ENCODE assay signal across 8 cellular contexts in genomic region chr2:69741281-69742169, GRCh38. TPM values are rescaled to one million over a fixed set of nuclear protein-coding genes. Genes with fewer than 3 reads are reported as not detected.
DNase-seq lines count a peak whose midpoint lies in the region; ATAC-seq and TF ChIP-seq lines count a peak whose summit lies in the region.

Gene ANXA4, plus strand, starts transcription at chr2:69742134. Its CDS starts 39,432 bp downstream, at chr2:69781566.

- H3K36me3 Mint-ChIP-seq in T-cell: no peaks in the 10 kb centered on the region

- peak within 1 kb of the TSS; percentile 78 to 95 (median 83) for H3K27ac ChIP-seq in adrenal gland

- DNase-seq in ELR (ENCODE audit: low read depth) (peak; percentile 90), T-cell (peak; percentile 7 to 58 (median 34)), adrenal gland (peak; percentile 73 to 81 (median 79)), left ventricle myocardium superior (peak; percentile 87), renal cortical epithelial cell (ENCODE audit: low read depth) (peak; percentile 73), OCI-M2 (lab: John Stamatoyannopoulos, UW; ENCODE audit: unreplicated experiment) (no peak)
- peak; percentile 30 for DNase-seq in Jurkat, Clone E6-1 (ENCODE audit: low read depth, low spot score)

- intact Hi-C loops in adrenal gland (cut with DNase I): no loop called here
- intact Hi-C loops in left ventricle myocardium superior (cut with micrococcal nuclease): no loop called here

- peaks cover 12 to 29% (median 17%) of the 10 kb centered on the region in 3 donors for H3K4me1 Mint-ChIP-seq in T-cell

- peak in 1 of 2 donors; percentile 56 for TF ChIP-seq POLR2A in adrenal gland (IDR thresholded peaks at IDR 0.05)

- no peaks in the 10 kb centered on the region for H3K27me3 ChIP-seq in adrenal gland

- H3K27me3 Mint-ChIP-seq in T-cell: no peaks in the 10 kb centered on the region

- H3K4me3 Mint-ChIP-seq in T-cell: peak within 1 kb of the TSS; percentile 92 to 96 (median 95)

- WGBS in adrenal gland, 4 donors: 0 to 1% (median 1%) methylated on average over 40 to 67 of the region's 67 CpGs

- no peaks in the 10 kb centered on the region for H3K9me3 Mint-ChIP-seq in T-cell

- H3K9me3 ChIP-seq in adrenal gland (replicated peaks in 1 of 3): no peaks in the 10 kb centered on the region

- H3K4me1 ChIP-seq in adrenal gland (replicated peaks in 1 of 2): peaks cover 11 to 20% of the 10 kb centered on the region in 2 donors

- H3K27ac Mint-ChIP-seq in T-cell: peak within 1 kb of the TSS; percentile 89 to 90

- POLR2A ChIA-PET in T-cell (lab: Charles Lee): interaction anchor here in 1 of 2 donors (0.5 to 0.8 kb wide), 3 partner anchors 10 to 128 kb away, joined by 3 to 4 read pairs (median 3); no protein-coding TSS in a partner anchor

- CTCF ChIA-PET in T-cell (lab: Charles Lee): interaction anchor here in 1 of 2 donors (0.7 to 1.1 kb wide), 2 partner anchors 9 to 17 kb away, joined by 3 to 4 read pairs; no protein-coding TSS in a partner anchor

- peak in 2 of 6 experiments; percentile 26 to 36 for TF ChIP-seq CTCF in adrenal gland (IDR thresholded peaks at IDR 0.05)

- ATAC-seq in GM21717 (IDR thresholded peaks at IDR 0.05; ENCODE audit: unreplicated experiment): peak; percentile 84
- ATAC-seq in T-cell (replicated peaks in 1 of 4): peak; percentile 83 to 93 (median 90)
- peak; percentile 96 for ATAC-seq in left ventricle myocardium superior

- peak within 1 kb of the TSS; percentile 53 for H3K4me3 ChIP-seq in Jurkat, Clone E6-1 (ENCODE audit: low read length)
- H3K4me3 ChIP-seq in adrenal gland: peak within 1 kb of the TSS; percentile 47 to 78 (median 64)

- no peaks in the 10 kb centered on the region for H3K36me3 ChIP-seq in adrenal gland (replicated peaks in 1 of 2)

RNA-seq across cellular contexts. Expression of gene ANXA4, which starts in this region (rescaled TPM):
- 25.5 TPM for polyA plus RNA-seq in Jurkat, Clone E6-1 (2012; ENCODE audit: insufficient read depth, insufficient read length)
- 10 to 100 TPM; 10.4 to 27.6 (median 20.0) TPM for total RNA-seq in T-cell
- total RNA-seq in adrenal gland: 10 to 100 TPM; 27.2 to 57.4 (median 39.0) TPM
- 10 to 100 TPM; 20.6 to 34.5 (median 23.5) TPM for polyA plus RNA-seq in adrenal gland
- 24.7 TPM for total RNA-seq in left ventricle myocardium superior
- total RNA-seq in renal cortical epithelial cell: 78.7 and 424 TPM in 2 replicates
